In genomic region chr1:27099154-27099903, GRCh38 we compare ENCODE assay signal across 1 cellular context.
TF ChIP-seq lines count a peak whose summit lies in the region.

No MANE protein-coding gene starts in this region.

TF ChIP-seq in HepG2, 621 proteins besides CTCF, POLR2A, EP300 and RAD21 (continued from another document and continues in another):
- no peak for TF ChIP-seq MLXIP (CRISPR knock-in tag; IDR thresholded peaks at IDR 0.05; ENCODE audit: borderline replicate concordance)
- no peak for TF ChIP-seq BRF2 (CRISPR knock-in tag; IDR thresholded peaks at IDR 0.05)
- no peak for TF ChIP-seq AGO2 (optimal IDR thresholded peaks at IDR 0.05; ENCODE audit: low read depth, low read length)
- TF ChIP-seq, protein P1, sequence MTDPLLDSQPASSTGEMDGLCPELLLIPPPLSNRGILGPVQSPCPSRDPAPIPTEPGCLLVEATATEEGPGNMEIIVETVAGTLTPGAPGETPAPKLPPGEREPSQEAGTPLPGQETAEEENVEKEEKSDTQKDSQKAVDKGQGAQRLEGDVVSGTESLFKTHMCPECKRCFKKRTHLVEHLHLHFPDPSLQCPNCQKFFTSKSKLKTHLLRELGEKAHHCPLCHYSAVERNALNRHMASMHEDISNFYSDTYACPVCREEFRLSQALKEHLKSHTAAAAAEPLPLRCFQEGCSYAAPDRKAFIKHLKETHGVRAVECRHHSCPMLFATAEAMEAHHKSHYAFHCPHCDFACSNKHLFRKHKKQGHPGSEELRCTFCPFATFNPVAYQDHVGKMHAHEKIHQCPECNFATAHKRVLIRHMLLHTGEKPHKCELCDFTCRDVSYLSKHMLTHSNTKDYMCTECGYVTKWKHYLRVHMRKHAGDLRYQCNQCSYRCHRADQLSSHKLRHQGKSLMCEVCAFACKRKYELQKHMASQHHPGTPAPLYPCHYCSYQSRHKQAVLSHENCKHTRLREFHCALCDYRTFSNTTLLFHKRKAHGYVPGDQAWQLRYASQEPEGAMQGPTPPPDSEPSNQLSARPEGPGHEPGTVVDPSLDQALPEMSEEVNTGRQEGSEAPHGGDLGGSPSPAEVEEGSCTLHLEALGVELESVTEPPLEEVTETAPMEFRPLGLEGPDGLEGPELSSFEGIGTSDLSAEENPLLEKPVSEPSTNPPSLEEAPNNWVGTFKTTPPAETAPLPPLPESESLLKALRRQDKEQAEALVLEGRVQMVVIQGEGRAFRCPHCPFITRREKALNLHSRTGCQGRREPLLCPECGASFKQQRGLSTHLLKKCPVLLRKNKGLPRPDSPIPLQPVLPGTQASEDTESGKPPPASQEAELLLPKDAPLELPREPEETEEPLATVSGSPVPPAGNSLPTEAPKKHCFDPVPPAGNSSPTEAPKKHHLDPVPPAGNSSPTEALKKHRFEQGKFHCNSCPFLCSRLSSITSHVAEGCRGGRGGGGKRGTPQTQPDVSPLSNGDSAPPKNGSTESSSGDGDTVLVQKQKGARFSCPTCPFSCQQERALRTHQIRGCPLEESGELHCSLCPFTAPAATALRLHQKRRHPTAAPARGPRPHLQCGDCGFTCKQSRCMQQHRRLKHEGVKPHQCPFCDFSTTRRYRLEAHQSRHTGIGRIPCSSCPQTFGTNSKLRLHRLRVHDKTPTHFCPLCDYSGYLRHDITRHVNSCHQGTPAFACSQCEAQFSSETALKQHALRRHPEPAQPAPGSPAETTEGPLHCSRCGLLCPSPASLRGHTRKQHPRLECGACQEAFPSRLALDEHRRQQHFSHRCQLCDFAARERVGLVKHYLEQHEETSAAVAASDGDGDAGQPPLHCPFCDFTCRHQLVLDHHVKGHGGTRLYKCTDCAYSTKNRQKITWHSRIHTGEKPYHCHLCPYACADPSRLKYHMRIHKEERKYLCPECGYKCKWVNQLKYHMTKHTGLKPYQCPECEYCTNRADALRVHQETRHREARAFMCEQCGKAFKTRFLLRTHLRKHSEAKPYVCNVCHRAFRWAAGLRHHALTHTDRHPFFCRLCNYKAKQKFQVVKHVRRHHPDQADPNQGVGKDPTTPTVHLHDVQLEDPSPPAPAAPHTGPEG (CRISPR knock-in tag; IDR thresholded peaks at IDR 0.05) = no peak
- no peak for TF ChIP-seq KLF9 (CRISPR knock-in tag; IDR thresholded peaks at IDR 0.05; ENCODE audit: low read depth)
- no peak for TF ChIP-seq CBFB (CRISPR knock-in tag; IDR thresholded peaks at IDR 0.05)
- TF ChIP-seq ELF1 (CRISPR knock-in tag; IDR thresholded peaks at IDR 0.05) = no peak
- TF ChIP-seq ZBTB20 (CRISPR knock-in tag; IDR thresholded peaks at IDR 0.05; ENCODE audit: borderline replicate concordance, low read depth) = 0 out of 2 replicates have a peak, but pooled peaks have one; percentile 18
- TF ChIP-seq ZFAT (CRISPR knock-in tag; conservative IDR thresholded peaks at IDR 0.05) = no peak
- TF ChIP-seq, protein P2, sequence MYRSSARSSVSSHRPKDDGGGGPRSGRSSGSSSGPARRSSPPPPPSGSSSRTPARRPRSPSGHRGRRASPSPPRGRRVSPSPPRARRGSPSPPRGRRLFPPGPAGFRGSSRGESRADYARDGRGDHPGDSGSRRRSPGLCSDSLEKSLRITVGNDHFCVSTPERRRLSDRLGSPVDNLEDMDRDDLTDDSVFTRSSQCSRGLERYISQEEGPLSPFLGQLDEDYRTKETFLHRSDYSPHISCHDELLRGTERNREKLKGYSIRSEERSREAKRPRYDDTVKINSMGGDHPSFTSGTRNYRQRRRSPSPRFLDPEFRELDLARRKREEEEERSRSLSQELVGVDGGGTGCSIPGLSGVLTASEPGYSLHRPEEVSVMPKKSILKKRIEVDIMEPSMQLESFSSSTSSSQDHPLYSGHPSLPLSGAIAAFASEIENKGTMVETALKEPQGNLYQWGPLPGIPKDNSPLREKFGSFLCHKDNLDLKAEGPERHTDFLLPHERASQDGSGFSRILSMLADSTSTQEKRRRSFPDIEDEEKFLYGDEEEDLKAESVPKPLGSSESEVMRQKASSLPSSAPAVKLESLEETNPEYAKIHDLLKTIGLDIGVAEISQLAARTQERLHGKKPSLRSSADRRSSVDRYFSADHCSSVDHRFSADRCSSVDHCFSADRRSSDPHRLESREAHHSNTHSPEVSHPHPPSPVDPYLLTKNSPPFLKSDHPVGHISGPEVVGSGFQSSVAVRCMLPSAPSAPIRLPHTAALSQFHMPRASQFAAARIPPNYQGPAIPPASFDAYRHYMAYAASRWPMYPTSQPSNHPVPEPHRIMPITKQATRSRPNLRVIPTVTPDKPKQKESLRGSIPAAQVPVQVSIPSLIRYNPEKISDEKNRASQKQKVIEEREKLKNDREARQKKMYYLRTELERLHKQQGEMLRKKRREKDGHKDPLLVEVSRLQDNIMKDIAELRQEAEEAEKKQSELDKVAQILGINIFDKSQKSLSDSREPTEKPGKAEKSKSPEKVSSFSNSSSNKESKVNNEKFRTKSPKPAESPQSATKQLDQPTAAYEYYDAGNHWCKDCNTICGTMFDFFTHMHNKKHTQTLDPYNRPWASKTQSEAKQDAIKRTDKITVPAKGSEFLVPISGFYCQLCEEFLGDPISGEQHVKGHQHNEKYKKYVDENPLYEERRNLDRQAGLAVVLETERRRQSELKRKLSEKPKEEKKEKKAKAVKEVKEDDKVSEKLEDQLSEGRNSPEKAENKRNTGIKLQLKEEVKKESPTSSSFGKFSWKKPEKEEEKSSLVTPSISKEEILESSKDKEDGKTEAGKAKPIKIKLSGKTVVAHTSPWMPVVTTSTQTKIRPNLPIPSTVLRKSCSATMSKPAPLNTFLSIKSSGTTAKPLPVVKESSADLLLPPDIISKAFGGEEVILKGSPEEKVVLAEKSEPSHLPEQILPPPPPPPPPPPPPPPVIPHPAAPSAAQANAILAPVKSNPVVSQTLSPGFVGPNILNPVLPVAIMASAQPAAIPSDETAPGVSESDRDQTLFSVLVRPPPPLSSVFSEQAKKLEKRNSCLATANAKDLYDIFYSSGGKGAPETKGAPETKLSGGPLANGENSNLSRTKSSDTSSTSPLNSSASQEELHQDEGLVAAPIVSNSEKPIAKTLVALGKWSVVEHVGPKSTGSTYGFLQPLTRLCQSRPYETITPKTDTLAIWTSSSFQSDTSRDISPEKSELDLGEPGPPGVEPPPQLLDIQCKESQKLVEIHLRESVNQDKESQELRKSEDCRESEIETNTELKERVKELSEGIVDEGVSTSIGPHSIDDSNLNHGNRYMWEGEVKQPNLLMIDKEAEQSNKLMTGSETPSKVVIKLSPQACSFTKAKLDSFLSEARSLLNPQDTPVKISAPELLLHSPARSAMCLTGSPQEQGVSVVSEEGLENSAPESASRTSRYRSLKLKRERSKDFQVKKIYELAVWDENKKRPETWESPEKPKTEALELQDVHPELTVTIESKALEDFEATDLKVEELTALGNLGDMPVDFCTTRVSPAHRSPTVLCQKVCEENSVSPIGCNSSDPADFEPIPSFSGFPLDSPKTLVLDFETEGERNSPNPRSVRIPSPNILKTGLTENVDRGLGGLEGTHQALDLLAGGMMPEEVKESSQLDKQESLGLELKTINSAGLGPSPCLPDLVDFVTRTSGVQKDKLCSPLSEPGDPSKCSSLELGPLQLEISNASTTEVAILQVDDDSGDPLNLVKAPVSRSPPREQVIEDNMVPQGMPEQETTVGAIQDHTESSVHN (CRISPR knock-in tag; IDR thresholded peaks at IDR 0.05) = no peak
- no peak for TF ChIP-seq TSC22D2 (CRISPR knock-in tag; IDR thresholded peaks at IDR 0.05; ENCODE audit: borderline replicate concordance)
- no peak for TF ChIP-seq RXRA (CRISPR knock-in tag; IDR thresholded peaks at IDR 0.05)
- TF ChIP-seq, protein P3, sequence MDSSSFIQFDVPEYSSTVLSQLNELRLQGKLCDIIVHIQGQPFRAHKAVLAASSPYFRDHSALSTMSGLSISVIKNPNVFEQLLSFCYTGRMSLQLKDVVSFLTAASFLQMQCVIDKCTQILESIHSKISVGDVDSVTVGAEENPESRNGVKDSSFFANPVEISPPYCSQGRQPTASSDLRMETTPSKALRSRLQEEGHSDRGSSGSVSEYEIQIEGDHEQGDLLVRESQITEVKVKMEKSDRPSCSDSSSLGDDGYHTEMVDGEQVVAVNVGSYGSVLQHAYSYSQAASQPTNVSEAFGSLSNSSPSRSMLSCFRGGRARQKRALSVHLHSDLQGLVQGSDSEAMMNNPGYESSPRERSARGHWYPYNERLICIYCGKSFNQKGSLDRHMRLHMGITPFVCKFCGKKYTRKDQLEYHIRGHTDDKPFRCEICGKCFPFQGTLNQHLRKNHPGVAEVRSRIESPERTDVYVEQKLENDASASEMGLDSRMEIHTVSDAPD (CRISPR knock-in tag; IDR thresholded peaks at IDR 0.05) = no peak
- no peak for TF ChIP-seq KDM6A (CRISPR knock-in tag; IDR thresholded peaks at IDR 0.05; ENCODE audit: low read depth)
- no peak for TF ChIP-seq ZNF253 (CRISPR knock-in tag; IDR thresholded peaks at IDR 0.05; ENCODE audit: borderline replicate concordance)
- TF ChIP-seq PRMT3 (CRISPR knock-in tag; IDR thresholded peaks at IDR 0.05; ENCODE audit: borderline replicate concordance, low read depth) = no peak
- no peak for TF ChIP-seq HNRNPUL1 (IDR thresholded peaks at IDR 0.05; ENCODE audit: low read depth, low read length)
- TF ChIP-seq KLF16 (CRISPR knock-in tag; IDR thresholded peaks at IDR 0.05) = no peak
- TF ChIP-seq BRCA1 (CRISPR knock-in tag; IDR thresholded peaks at IDR 0.05) = no peak
- no peak for TF ChIP-seq TAF15 (IDR thresholded peaks at IDR 0.05; ENCODE audit: low read depth, low read length, poor library complexity, severe bottlenecking)
- TF ChIP-seq, protein P4, sequence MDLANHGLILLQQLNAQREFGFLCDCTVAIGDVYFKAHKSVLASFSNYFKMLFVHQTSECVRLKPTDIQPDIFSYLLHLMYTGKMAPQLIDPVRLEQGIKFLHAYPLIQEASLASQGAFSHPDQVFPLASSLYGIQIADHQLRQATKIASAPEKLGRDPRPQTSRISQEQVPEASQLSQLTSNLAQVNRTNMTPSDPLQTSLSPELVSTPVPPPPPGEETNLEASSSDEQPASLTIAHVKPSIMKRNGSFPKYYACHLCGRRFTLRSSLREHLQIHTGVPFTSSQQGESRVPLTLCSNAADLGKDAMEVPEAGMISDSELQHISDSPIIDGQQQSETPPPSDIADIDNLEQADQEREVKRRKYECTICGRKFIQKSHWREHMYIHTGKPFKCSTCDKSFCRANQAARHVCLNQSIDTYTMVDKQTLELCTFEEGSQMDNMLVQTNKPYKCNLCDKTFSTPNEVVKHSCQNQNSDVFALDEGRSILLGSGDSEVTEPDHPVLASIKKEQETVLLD (CRISPR knock-in tag; IDR thresholded peaks at IDR 0.05; ENCODE audit: low read depth) = no peak
- TF ChIP-seq NR2F1 (CRISPR knock-in tag; IDR thresholded peaks at IDR 0.05) = no peak
- TF ChIP-seq POGZ (CRISPR knock-in tag; IDR thresholded peaks at IDR 0.05) = 0 out of 2 replicates have a peak, but pooled peaks have one; percentile 13
- TF ChIP-seq CCDC6 (CRISPR knock-in tag; IDR thresholded peaks at IDR 0.05) = no peak
- TF ChIP-seq NFE2L1 (CRISPR knock-in tag; IDR thresholded peaks at IDR 0.05; ENCODE audit: borderline replicate concordance) = no peak
- no peak for TF ChIP-seq PHF20 (CRISPR knock-in tag; IDR thresholded peaks at IDR 0.05)
- TF ChIP-seq, protein P5, sequence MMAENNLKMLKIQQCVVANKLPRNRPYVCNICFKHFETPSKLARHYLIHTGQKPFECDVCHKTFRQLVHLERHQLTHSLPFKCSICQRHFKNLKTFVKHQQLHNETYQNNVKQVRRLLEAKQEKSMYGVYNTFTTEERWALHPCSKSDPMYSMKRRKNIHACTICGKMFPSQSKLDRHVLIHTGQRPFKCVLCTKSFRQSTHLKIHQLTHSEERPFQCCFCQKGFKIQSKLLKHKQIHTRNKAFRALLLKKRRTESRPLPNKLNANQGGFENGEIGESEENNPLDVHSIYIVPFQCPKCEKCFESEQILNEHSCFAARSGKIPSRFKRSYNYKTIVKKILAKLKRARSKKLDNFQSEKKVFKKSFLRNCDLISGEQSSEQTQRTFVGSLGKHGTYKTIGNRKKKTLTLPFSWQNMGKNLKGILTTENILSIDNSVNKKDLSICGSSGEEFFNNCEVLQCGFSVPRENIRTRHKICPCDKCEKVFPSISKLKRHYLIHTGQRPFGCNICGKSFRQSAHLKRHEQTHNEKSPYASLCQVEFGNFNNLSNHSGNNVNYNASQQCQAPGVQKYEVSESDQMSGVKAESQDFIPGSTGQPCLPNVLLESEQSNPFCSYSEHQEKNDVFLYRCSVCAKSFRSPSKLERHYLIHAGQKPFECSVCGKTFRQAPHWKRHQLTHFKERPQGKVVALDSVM (CRISPR knock-in tag; IDR thresholded peaks at IDR 0.05) = no peak
- TF ChIP-seq JDP2 (CRISPR knock-in tag; IDR thresholded peaks at IDR 0.05; ENCODE audit: borderline replicate concordance) = no peak
